ENCODE assay signal across 17 cellular contexts in genomic region chr6:16487953-16488674, GRCh38.
DNase-seq lines count a peak whose midpoint lies in the region; ATAC-seq and TF ChIP-seq lines count a peak whose summit lies in the region.
"Had no signal": no experiment of that assay in that cellular context is flagged by ENCODE, and none has a peak within 500 bp of the region (broad histone marks: within the 10 kb centered on the region; RNA-seq: fewer than 3 reads in every experiment).

No MANE protein-coding gene starts in this region.

- TF ChIP-seq CTCF in epithelial cell of esophagus (IDR thresholded peaks at IDR 0.05; ENCODE audit: insufficient read depth, low read depth, low read length, missing control alignments): no peak

- H3K4me3 Mint-ChIP-seq in activated naive CD4-positive, alpha-beta T cell treated with anti-CD3 and anti-CD28 coated beads, Interleukin-2, amount 10 ng/mL, durations not matched to agents 7 days and 5 days: no peak overlapping the region
- H3K4me3 Mint-ChIP-seq in activated CD4-positive, alpha-beta memory T cell treated with anti-CD3 and anti-CD28 coated beads for 36 hours: peak overlapping the region; percentile 17
- no peak overlapping the region for H3K4me3 Mint-ChIP-seq in stimulated activated naive B cell treated with anti-CD40 and anti-IgM and Interleukin-4, amounts not matched to agents 10 μg/mL and 1 μg/mL and 100 μg/mL, for 72 hours
- H3K4me3 Mint-ChIP-seq: endodermal cell had no signal

- no peak for DNase-seq in activated naive CD4-positive, alpha-beta T cell treated with anti-CD3 and anti-CD28 coated beads, Interleukin-2, amount 10 ng/mL, durations not matched to agents 7 days and 5 days
- no peak for DNase-seq in activated naive CD4-positive, alpha-beta T cell treated with anti-CD3 and anti-CD28 coated beads, Interleukin-2, amount 50 U/mL, for 16 hours
- no peak for DNase-seq in activated CD4-positive, alpha-beta memory T cell treated with anti-CD3 and anti-CD28 coated beads for 36 hours
- DNase-seq in epithelial cell of esophagus (ENCODE audit: low read depth) (peak; percentile 48), globus pallidus (ENCODE audit: low spot score) (no peak), GM03348 (ENCODE audit: low spot score) (no peak)
- DNase-seq in stimulated activated naive B cell treated with anti-CD40 and anti-IgM and Interleukin-4, amounts not matched to agents 10 μg/mL and 1 μg/mL and 100 μg/mL, for 72 hours: no peak
- DNase-seq: activated CD8-positive, alpha-beta memory T cell treated with anti-CD3 and anti-CD28 coated beads, Interleukin-2, amount 50 U/mL, for 48 hours; amniotic stem cell; endodermal cell; left cardiac atrium; NCI-H2029; nucleus accumbens; SW 1271; testis; WERI-Rb-1 had no signal

- H3K9me3 Mint-ChIP-seq in activated naive CD4-positive, alpha-beta T cell treated with anti-CD3 and anti-CD28 coated beads, Interleukin-2, amount 10 ng/mL, durations not matched to agents 7 days and 5 days: peaks cover 4% of the 10 kb centered on the region
- H3K9me3 Mint-ChIP-seq in activated CD4-positive, alpha-beta memory T cell treated with anti-CD3 and anti-CD28 coated beads for 36 hours: peaks cover 1% of the 10 kb centered on the region
- no peaks in the 10 kb centered on the region for H3K9me3 Mint-ChIP-seq in stimulated activated naive B cell treated with anti-CD40 and anti-IgM and Interleukin-4, amounts not matched to agents 10 μg/mL and 1 μg/mL and 100 μg/mL, for 72 hours

- no peaks in the 10 kb centered on the region for H3K27me3 Mint-ChIP-seq in activated naive CD4-positive, alpha-beta T cell treated with anti-CD3 and anti-CD28 coated beads, Interleukin-2, amount 10 ng/mL, durations not matched to agents 7 days and 5 days
- H3K27me3 Mint-ChIP-seq in activated CD4-positive, alpha-beta memory T cell treated with anti-CD3 and anti-CD28 coated beads for 36 hours: no peaks in the 10 kb centered on the region
- H3K27me3 Mint-ChIP-seq in stimulated activated naive B cell treated with anti-CD40 and anti-IgM and Interleukin-4, amounts not matched to agents 10 μg/mL and 1 μg/mL and 100 μg/mL, for 72 hours: no peaks in the 10 kb centered on the region

- peaks cover 79% of the 10 kb centered on the region for H3K4me1 Mint-ChIP-seq in activated naive CD4-positive, alpha-beta T cell treated with anti-CD3 and anti-CD28 coated beads, Interleukin-2, amount 10 ng/mL, durations not matched to agents 7 days and 5 days
- peaks cover 84% of the 10 kb centered on the region for H3K4me1 Mint-ChIP-seq in activated CD4-positive, alpha-beta memory T cell treated with anti-CD3 and anti-CD28 coated beads for 36 hours (ENCODE audit: low read depth)
- peaks cover 37 to 62% of the 10 kb centered on the region in 2 donors for H3K4me1 Mint-ChIP-seq in stimulated activated naive B cell treated with anti-CD40 and anti-IgM and Interleukin-4, amounts not matched to agents 10 μg/mL and 1 μg/mL and 100 μg/mL, for 72 hours

- ATAC-seq in stimulated activated naive B cell treated with anti-CD40 and anti-IgM and Interleukin-4, amounts not matched to agents 10 μg/mL and 1 μg/mL and 100 μg/mL, for 72 hours (replicated peaks): no peak
- no peak for ATAC-seq in GM18907 (IDR thresholded peaks at IDR 0.05; ENCODE audit: unreplicated experiment)

- intact Hi-C loops in activated CD4-positive, alpha-beta memory T cell treated with anti-CD3 and anti-CD28 coated beads for 36 hours (cut with micrococcal nuclease): loop anchor here (1.0 to 2.0 kb wide), 3 partner anchors 10 to 23 kb away; no protein-coding TSS in a partner anchor

- POLR2A ChIA-PET in activated CD4-positive, alpha-beta memory T cell treated with anti-CD3 and anti-CD28 coated beads for 36 hours (lab: Charles Lee): interaction anchor here (0.7 to 1.2 kb wide), 5 partner anchors 15 to 167 kb away, joined by 3 to 4 read pairs (median 3); no protein-coding TSS in a partner anchor

- peaks cover 50% of the 10 kb centered on the region for H3K36me3 Mint-ChIP-seq in activated naive CD4-positive, alpha-beta T cell treated with anti-CD3 and anti-CD28 coated beads, Interleukin-2, amount 10 ng/mL, durations not matched to agents 7 days and 5 days
- peaks cover 25% of the 10 kb centered on the region for H3K36me3 Mint-ChIP-seq in activated CD4-positive, alpha-beta memory T cell treated with anti-CD3 and anti-CD28 coated beads for 36 hours
- H3K36me3 Mint-ChIP-seq in stimulated activated naive B cell treated with anti-CD40 and anti-IgM and Interleukin-4, amounts not matched to agents 10 μg/mL and 1 μg/mL and 100 μg/mL, for 72 hours: peaks cover 53 to 74% of the 10 kb centered on the region in 2 donors

- H3K27ac Mint-ChIP-seq in activated naive CD4-positive, alpha-beta T cell treated with anti-CD3 and anti-CD28 coated beads, Interleukin-2, amount 10 ng/mL, durations not matched to agents 7 days and 5 days: peak overlapping the region; percentile 77
- H3K27ac Mint-ChIP-seq in activated CD4-positive, alpha-beta memory T cell treated with anti-CD3 and anti-CD28 coated beads for 36 hours: peak overlapping the region; percentile 87
- peak overlapping the region; percentile 57 for H3K27ac Mint-ChIP-seq in stimulated activated naive B cell treated with anti-CD40 and anti-IgM and Interleukin-4, amounts not matched to agents 10 μg/mL and 1 μg/mL and 100 μg/mL, for 72 hours
- H3K27ac Mint-ChIP-seq: endodermal cell had no signal

- CTCF ChIA-PET in activated naive CD4-positive, alpha-beta T cell treated with anti-CD3 and anti-CD28 coated beads, Interleukin-2, amount 10 ng/mL, durations not matched to agents 7 days and 5 days (lab: Charles Lee): interaction anchor here (0.7 to 2.1 kb wide), 2 partner anchors 24 to 276 kb away, joined by 3 to 9 read pairs; no protein-coding TSS in a partner anchor
- CTCF ChIA-PET in activated CD4-positive, alpha-beta memory T cell treated with anti-CD3 and anti-CD28 coated beads for 36 hours (lab: Charles Lee): interaction anchor here (1.1 to 1.6 kb wide), 2 partner anchors 17 to 26 kb away, joined by 4 read pairs; no protein-coding TSS in a partner anchor

- H3K4me3 ChIP-seq in epithelial cell of esophagus (ENCODE audit: low read length): no peak overlapping the region
- H3K4me3 ChIP-seq: testis had no signal
